In genomic region chr6:74066168-74066871, GRCh38 we compare ENCODE assay signal across 22 cellular contexts.
DNase-seq lines count a peak whose midpoint lies in the region; ATAC-seq, FAIRE-seq and TF ChIP-seq lines count a peak whose summit lies in the region.
"Had no signal": no experiment of that assay in that cellular context is flagged by ENCODE, and none has a peak within 500 bp of the region (broad histone marks: within the 10 kb centered on the region; RNA-seq: fewer than 3 reads in every experiment).

No MANE protein-coding gene starts in this region.

- H3K27me3 Mint-ChIP-seq in Calu3 (ENCODE audit: unreplicated experiment): no peaks in the 10 kb centered on the region
- H3K27me3 Mint-ChIP-seq: activated B cell treated with CpG ODN at 0.5 μM for 24 hours had no signal

- BruUV-seq in Calu3 (replicated peaks; lab: Mats Ljungman, UMichigan): no TSS peak

- CTCF ChIA-PET in Calu3 (lab: Charles Lee) (no interaction called here), HEK293T (lab: Yijun Ruan, JAX) (no interaction called here)

- peaks cover 11% of the 10 kb centered on the region for H3K4me1 ChIP-seq in foreskin keratinocyte
- H3K4me1 ChIP-seq: testis had no signal

- H3K4me1 Mint-ChIP-seq in Calu3 (ENCODE audit: low read depth, unreplicated experiment): peaks cover 24% of the 10 kb centered on the region
- H3K4me1 Mint-ChIP-seq: activated B cell treated with CpG ODN at 0.5 μM for 24 hours; CD8-positive, alpha-beta memory T cell had no signal

- FAIRE-seq in bronchial epithelial cell (lab: Jason Lieb, UNC): peak; percentile 93
- FAIRE-seq: colon, endometrium, HTR-8/SVneo had no signal

- no peaks in the 10 kb centered on the region for H3K36me3 ChIP-seq in bronchial epithelial cell (ENCODE audit: control insufficient read depth, insufficient read depth, low read length)
- H3K36me3 ChIP-seq: SJSA1 had no signal

- H3K27ac Mint-ChIP-seq in Calu3 (ENCODE audit: unreplicated experiment): peak overlapping the region; percentile 74
- H3K27ac Mint-ChIP-seq: activated B cell treated with CpG ODN at 0.5 μM for 24 hours; activated CD4-positive, alpha-beta memory T cell treated with anti-CD3 and anti-CD28 coated beads for 36 hours; CD8-positive, alpha-beta memory T cell; T-helper 2 cell treated with Interferon-gamma antibody and Interleukin-4, amounts not matched to agents 5 μg/mL and 100 μg/mL, for 36 hours had no signal

- H3K4me3 ChIP-seq in bronchial epithelial cell (ENCODE audit: low read depth, low read length): no peak overlapping the region
- H3K4me3 ChIP-seq: SJSA1, testis had no signal

- H3K9me3 Mint-ChIP-seq in Calu3 (ENCODE audit: low read depth, unreplicated experiment): peaks cover 2% of the 10 kb centered on the region
- H3K9me3 Mint-ChIP-seq: activated CD4-positive, alpha-beta memory T cell treated with anti-CD3 and anti-CD28 coated beads for 36 hours; T-helper 2 cell treated with Interferon-gamma antibody and Interleukin-4, amounts not matched to agents 5 μg/mL and 100 μg/mL, for 36 hours had no signal

- ATAC-seq in foreskin keratinocyte (peak; percentile 93), sciatic nerve (no peak), left lobe of liver (no peak)

- DNase-seq in Calu3 (no peak), LHCN-M2 (ENCODE audit: low read depth) (peak; percentile 41), bronchial epithelial cell (ENCODE audit: low read depth) (peak; percentile 94), foreskin keratinocyte (peak; percentile 90 to 96), sciatic nerve (ENCODE audit: low spot score) (no peak), HEK293T (ENCODE audit: extremely low spot score) (no peak), left lobe of liver (ENCODE audit: low spot score) (no peak), KBM-7 (no peak)
- DNase-seq: activated B cell treated with CpG ODN at 0.5 μM for 24 hours; activated CD4-positive, alpha-beta memory T cell treated with anti-CD3 and anti-CD28 coated beads for 36 hours; activated T-cell treated with anti-CD3 and anti-CD28 coated beads for 4 hours; CD8-positive, alpha-beta memory T cell; DND-41; NCI-H1436 treated with DMSO at 0.1 percent for 48 hours; NCI-H2171; NCI-H526 treated with DMSO at 0.1 percent for 48 hours; testis had no signal

- peak overlapping the region; percentile 76 for H3K27ac ChIP-seq in foreskin keratinocyte
- H3K27ac ChIP-seq: SJSA1, testis had no signal

- TF ChIP-seq CTCF in Calu3 (IDR thresholded peaks at IDR 0.05; ENCODE audit: unreplicated experiment) (no peak), bronchial epithelial cell (IDR thresholded peaks at IDR 0.05; ENCODE audit: insufficient read depth, low read length, severe bottlenecking) (no peak), foreskin keratinocyte (conservative IDR thresholded peaks at IDR 0.05) (no peak)

- in situ Hi-C loops in KBM-7 (cut with MboI; ENCODE audit: low pct_unique_long_range_greater_than_20kb, low sequenced_read_pairs): no loop called here

- no peaks in the 10 kb centered on the region for H3K36me3 Mint-ChIP-seq in Calu3 (ENCODE audit: insufficient read depth, unreplicated experiment)
- H3K36me3 Mint-ChIP-seq: activated CD4-positive, alpha-beta memory T cell treated with anti-CD3 and anti-CD28 coated beads for 36 hours; CD8-positive, alpha-beta memory T cell had no signal

- no peaks in the 10 kb centered on the region for H3K27me3 ChIP-seq in bronchial epithelial cell (ENCODE audit: control insufficient read depth, insufficient read depth, low read length)
- no peaks in the 10 kb centered on the region for H3K27me3 ChIP-seq in foreskin keratinocyte
- H3K27me3 ChIP-seq: SJSA1, testis had no signal

- POLR2A ChIA-PET in HEK293T (lab: Yijun Ruan, JAX): no interaction called here

- peak overlapping the region; percentile 32 for H3K4me3 Mint-ChIP-seq in Calu3 (ENCODE audit: low read depth, unreplicated experiment)
- H3K4me3 Mint-ChIP-seq: activated B cell treated with CpG ODN at 0.5 μM for 24 hours; activated CD4-positive, alpha-beta memory T cell treated with anti-CD3 and anti-CD28 coated beads for 36 hours; CD8-positive, alpha-beta memory T cell; T-helper 2 cell treated with Interferon-gamma antibody and Interleukin-4, amounts not matched to agents 5 μg/mL and 100 μg/mL, for 36 hours had no signal

- intact Hi-C loops in Calu3 (cut with micrococcal nuclease; ENCODE audit: unreplicated experiment) (no loop called here), sciatic nerve (cut with DNase I) (no loop called here)

TF ChIP-seq in HEK293T, 16 proteins besides CTCF, POLR2A, EP300 and RAD21:
- no peak for TF ChIP-seq NFRKB (IDR thresholded peaks at IDR 0.05)
- no peak for TF ChIP-seq ARNT (IDR thresholded peaks at IDR 0.05)
- TF ChIP-seq SUZ12 (IDR thresholded peaks at IDR 0.05): no peak
- no peak for TF ChIP-seq HDGF (IDR thresholded peaks at IDR 0.05; ENCODE audit: borderline replicate concordance)
- TF ChIP-seq ELF4 (IDR thresholded peaks at IDR 0.05): no peak
- no peak for TF ChIP-seq FOXA1 (IDR thresholded peaks at IDR 0.05)
- TF ChIP-seq ZNF384 (IDR thresholded peaks at IDR 0.05): no peak
- no peak for TF ChIP-seq BHLHE40 (IDR thresholded peaks at IDR 0.05; ENCODE audit: borderline replicate concordance)
- TF ChIP-seq L3MBTL2 (conservative IDR thresholded peaks at IDR 0.05): no peak
- no peak for TF ChIP-seq LEF1 (IDR thresholded peaks at IDR 0.05; ENCODE audit: borderline replicate concordance)
- no peak for TF ChIP-seq TARDBP (IDR thresholded peaks at IDR 0.05)

Comparison
In these comparisons a context has a peak if more than half of its experiments do, and no peak if none do; other contexts are left out.
1. DNase-seq: peak in LHCN-M2 (single experiment), bronchial epithelial cell (single experiment) and foreskin keratinocyte (2 of 2); none in Calu3 (single experiment), sciatic nerve (single experiment), HEK293T (single experiment), left lobe of liver (single experiment) and KBM-7 (single experiment).